11 cellular contexts compared by ENCODE assay signal in genomic region chr21:35737899-35738341, GRCh38.
DNase-seq lines count a peak whose midpoint lies in the region; ATAC-seq and TF ChIP-seq lines count a peak whose summit lies in the region.
"Had no signal": no experiment of that assay in that cellular context is flagged by ENCODE, and none has a peak within 500 bp of the region (broad histone marks: within the 10 kb centered on the region; RNA-seq: fewer than 3 reads in every experiment).

No MANE protein-coding gene starts in this region.

- H3K4me3 ChIP-seq in AG10803 (ENCODE audit: low read length): no peak overlapping the region
- H3K4me3 ChIP-seq in fibroblast of mammary gland (ENCODE audit: control insufficient read depth, low read depth, low read length): no peak overlapping the region

- intact Hi-C loops in activated CD8-positive, alpha-beta T cell treated with anti-CD3 and anti-CD28 coated beads for 36 hours (cut with micrococcal nuclease): no loop called here

- CTCF ChIA-PET in activated CD8-positive, alpha-beta T cell treated with anti-CD3 and anti-CD28 coated beads for 36 hours (lab: Charles Lee): no interaction called here

- H3K27ac Mint-ChIP-seq in nephron: peak overlapping the region; percentile 41 to 87 (median 83)
- H3K27ac Mint-ChIP-seq in activated CD8-positive, alpha-beta T cell treated with anti-CD3 and anti-CD28 coated beads for 36 hours: no peak overlapping the region
- H3K27ac Mint-ChIP-seq: CD14-positive monocyte had no signal

- peaks cover 19% of the 10 kb centered on the region for H3K4me1 Mint-ChIP-seq in nephron
- no peaks in the 10 kb centered on the region for H3K4me1 Mint-ChIP-seq in activated CD8-positive, alpha-beta T cell treated with anti-CD3 and anti-CD28 coated beads for 36 hours (ENCODE audit: low read depth)
- H3K4me1 Mint-ChIP-seq: CD14-positive monocyte had no signal

- no peak overlapping the region for H3K4me3 Mint-ChIP-seq in nephron
- H3K4me3 Mint-ChIP-seq in activated CD8-positive, alpha-beta T cell treated with anti-CD3 and anti-CD28 coated beads for 36 hours: no peak overlapping the region
- H3K4me3 Mint-ChIP-seq: CD14-positive monocyte had no signal

- H3K27me3 Mint-ChIP-seq in nephron (ENCODE audit: low read depth): peaks cover 4% of the 10 kb centered on the region
- peaks cover 3% of the 10 kb centered on the region for H3K27me3 Mint-ChIP-seq in activated CD8-positive, alpha-beta T cell treated with anti-CD3 and anti-CD28 coated beads for 36 hours

- TF ChIP-seq CTCF in AG10803 (conservative IDR thresholded peaks at IDR 0.05; ENCODE audit: low read length) (no peak), fibroblast of mammary gland (conservative IDR thresholded peaks at IDR 0.05; ENCODE audit: control insufficient read depth, insufficient read depth, low read depth, low read length) (no peak), nephron (IDR thresholded peaks at IDR 0.05; ENCODE audit: unreplicated experiment in 3 of 3) (no peak)
- no peak for TF ChIP-seq CTCF in activated CD8-positive, alpha-beta T cell treated with anti-CD3 and anti-CD28 coated beads for 36 hours (IDR thresholded peaks at IDR 0.05)

- H3K9me3 Mint-ChIP-seq in nephron: peaks cover 30% of the 10 kb centered on the region
- H3K9me3 Mint-ChIP-seq in activated CD8-positive, alpha-beta T cell treated with anti-CD3 and anti-CD28 coated beads for 36 hours: peaks cover 5% of the 10 kb centered on the region

- POLR2A ChIA-PET in activated CD8-positive, alpha-beta T cell treated with anti-CD3 and anti-CD28 coated beads for 36 hours (lab: Charles Lee): no interaction called here

- no peaks in the 10 kb centered on the region for H3K36me3 Mint-ChIP-seq in nephron (ENCODE audit: low read depth)
- H3K36me3 Mint-ChIP-seq in activated CD8-positive, alpha-beta T cell treated with anti-CD3 and anti-CD28 coated beads for 36 hours (ENCODE audit: low read depth): no peaks in the 10 kb centered on the region
- H3K36me3 Mint-ChIP-seq: CD14-positive monocyte had no signal

- DNase-seq in AG10803 (ENCODE audit: low read depth): peak; percentile 82
- DNase-seq in RPMI7951 (ENCODE audit: low read depth): peak; percentile 88
- DNase-seq in fibroblast of mammary gland (ENCODE audit: low read depth): peak; percentile 73
- no peak for DNase-seq in NCI-H1105 treated with DMSO at 0.1 percent for 48 hours (lab: John Stamatoyannopoulos, UW)
- no peak for DNase-seq in activated CD8-positive, alpha-beta T cell treated with anti-CD3 and anti-CD28 coated beads for 36 hours
- DNase-seq: effector memory CD4-positive, alpha-beta T cell; NCI-H1436 had no signal

- ATAC-seq in HG03175 (IDR thresholded peaks at IDR 0.05; ENCODE audit: unreplicated experiment) (no peak), HG03039 (IDR thresholded peaks at IDR 0.05; ENCODE audit: unreplicated experiment) (no peak)
- ATAC-seq in activated CD8-positive, alpha-beta T cell treated with anti-CD3 and anti-CD28 coated beads for 36 hours: no peak

Comparison
In these comparisons a context has a peak if more than half of its experiments do, and no peak if none do; other contexts are left out.
1. DNase-seq: peak in AG10803 (single experiment), RPMI7951 (single experiment) and fibroblast of mammary gland (single experiment); none in NCI-H1105 treated with DMSO at 0.1 percent for 48 hours (single experiment) and activated CD8-positive, alpha-beta T cell treated with anti-CD3 and anti-CD28 coated beads for 36 hours (single experiment).